ENCODE assay signal across 9 cellular contexts in the genomic region with DNA sequence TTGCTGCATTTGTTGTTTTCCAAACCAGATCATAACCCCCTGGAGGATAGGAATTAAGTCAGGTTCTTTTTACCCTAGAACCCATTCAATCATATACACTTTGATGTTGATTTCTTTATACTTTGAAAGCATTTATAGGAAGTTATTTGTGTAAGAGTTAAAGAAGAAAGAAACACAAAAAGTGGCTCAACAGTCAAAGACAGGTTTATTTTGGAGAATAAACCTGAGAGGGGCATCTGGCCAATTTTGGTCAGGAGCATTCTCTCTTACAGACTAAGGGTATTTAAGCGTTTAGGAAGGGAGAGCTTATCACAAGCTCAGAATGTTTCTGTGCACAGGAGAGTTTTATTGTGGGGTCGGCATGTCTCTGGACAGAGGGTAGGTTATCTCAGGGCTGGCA.
"Had no signal": no experiment of that assay in that cellular context is flagged by ENCODE, and none has a peak within 500 bp of the region (broad histone marks: within the 10 kb centered on the region; RNA-seq: fewer than 3 reads in every experiment).

No MANE protein-coding gene starts in this region.

- FAIRE-seq: HTR-8/SVneo had no signal

- H3K36me3 ChIP-seq: HAP-1 had no signal

- ATAC-seq: HCT116 had no signal

- H3K36me3 Mint-ChIP-seq: IgD-negative memory B cell had no signal

- H3K27ac ChIP-seq: GM23248, KMS-11 had no signal

- H3K9ac ChIP-seq: GM23248, KMS-11 had no signal

- H3K27me3 Mint-ChIP-seq: IgD-negative memory B cell had no signal

- H3K9me3 Mint-ChIP-seq: IgD-negative memory B cell had no signal

- DNase-seq: GM23248, GOT3, H7, KBM-7 had no signal

- H3K4me3 ChIP-seq: GM23248, HAP-1 had no signal
